26 cellular contexts compared by ENCODE assay signal in the genomic region with DNA sequence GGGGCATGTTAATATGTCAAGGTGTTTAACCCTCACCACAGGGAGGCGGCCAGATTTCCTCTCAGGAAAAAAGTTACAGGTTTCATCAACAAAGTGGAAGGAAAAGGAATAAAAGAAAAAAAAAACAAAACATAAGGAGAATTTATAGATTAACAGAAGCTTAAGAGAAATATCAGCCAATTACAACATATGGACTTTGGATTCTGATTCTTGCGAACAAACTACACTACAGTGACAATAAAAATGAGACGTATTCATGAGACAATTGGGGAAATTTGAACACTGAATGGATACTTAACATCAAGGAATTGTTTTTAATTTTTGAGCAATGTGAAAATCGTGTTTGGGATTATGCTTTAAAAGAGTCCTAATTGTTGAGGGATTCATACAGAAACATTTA.
A peak's percentile ranks its signal among the peaks of the same experiment; 100 is the strongest.
DNase-seq lines count a peak whose midpoint lies in the region; ATAC-seq, FAIRE-seq and TF ChIP-seq lines count a peak whose summit lies in the region.
"Had no signal": no experiment of that assay in that cellular context is flagged by ENCODE, and none has a peak within 500 bp of the region (broad histone marks: within the 10 kb centered on the region; RNA-seq: fewer than 3 reads in every experiment).

No MANE protein-coding gene starts in this region.

- TF ChIP-seq POLR2A in HepG2 (IDR thresholded peaks at IDR 0.05; ENCODE audit: insufficient read depth in 1 of 2, low read depth in 2 of 2, low read length in 2 of 2), result no peak

- H3K36me3 ChIP-seq in liver (ENCODE audit: control insufficient read depth in 4 of 4, insufficient read depth in 3 of 4, low read depth in 1 of 4, low read length in 3 of 4) (no peaks in the 10 kb centered on the region), HepG2 (replicated peaks in 1 of 2; ENCODE audit: control insufficient read depth in 1 of 2, insufficient read depth in 2 of 2, low read length in 2 of 2) (no peaks in the 10 kb centered on the region), neural progenitor cell (no peaks in the 10 kb centered on the region), colonic mucosa (no peaks in the 10 kb centered on the region)
- H3K36me3 ChIP-seq: BLaER1 treated with 17β-estradiol and CSF1 and Interleukin-3, amounts not matched to agents 10 nM and 100 nM had no signal

- no peaks in the 10 kb centered on the region for H3K36me3 Mint-ChIP-seq in endothelial cell (ENCODE audit: low read depth, unreplicated experiment)
- no peaks in the 10 kb centered on the region for H3K36me3 Mint-ChIP-seq in neural progenitor cell
- H3K36me3 Mint-ChIP-seq: CD8-positive, alpha-beta T cell had no signal

- TF ChIP-seq EP300 in HepG2 (IDR thresholded peaks at IDR 0.05; ENCODE audit: low read depth in 2 of 2, low read length in 2 of 2), result no peak
- TF ChIP-seq EP300 in HepG2 (CRISPR knock-in tag; IDR thresholded peaks at IDR 0.05; ENCODE audit: borderline replicate concordance), result no peak

- H3K4me3 Mint-ChIP-seq in endothelial cell (ENCODE audit: unreplicated experiment), result no peak overlapping the region
- no peak overlapping the region for H3K4me3 Mint-ChIP-seq in neural progenitor cell
- H3K4me3 Mint-ChIP-seq: B cell; CD4-positive, alpha-beta T cell; CD8-positive, alpha-beta T cell had no signal

- FAIRE-seq in HepG2 (lab: Jason Lieb, UNC), result no peak
- FAIRE-seq: A549, GM12878, GM12892, GM18507 had no signal

- 47% methylated on average over 4 of the region's 4 CpGs for WGBS in liver
- WGBS in HepG2 (ENCODE audit: low lambda C conversion rate), result 25% methylated on average over 4 of the region's 4 CpGs

- H3K27me3 Mint-ChIP-seq in endothelial cell (ENCODE audit: unreplicated experiment), result peaks cover 9% of the 10 kb centered on the region
- H3K27me3 Mint-ChIP-seq in neural progenitor cell (ENCODE audit: insufficient read depth, low read depth), result peaks cover 9% of the 10 kb centered on the region
- H3K27me3 Mint-ChIP-seq: B cell; CD4-positive, alpha-beta T cell had no signal

- H3K9me3 Mint-ChIP-seq in endothelial cell (ENCODE audit: unreplicated experiment) (no peaks in the 10 kb centered on the region), neural progenitor cell (no peaks in the 10 kb centered on the region)
- H3K9me3 Mint-ChIP-seq: CD4-positive, alpha-beta T cell; CD8-positive, alpha-beta T cell had no signal

- no peak for TF ChIP-seq CTCF in liver (IDR thresholded peaks at IDR 0.05; ENCODE audit: low read depth, low read length, missing input control)
- no peak for TF ChIP-seq CTCF in HepG2 (CRISPR knock-in tag; IDR thresholded peaks at IDR 0.05)
- no peak for TF ChIP-seq CTCF in endothelial cell (IDR thresholded peaks at IDR 0.05; ENCODE audit: unreplicated experiment)
- TF ChIP-seq CTCF in neural progenitor cell (IDR thresholded peaks at IDR 0.05), result no peak
- TF ChIP-seq CTCF in colonic mucosa (IDR thresholded peaks at IDR 0.05), result no peak

- BruUV-seq in HepG2 (replicated peaks; lab: Mats Ljungman, UMichigan), result no TSS peak

- no peaks in the 10 kb centered on the region for H3K9me3 ChIP-seq in liver (ENCODE audit: control insufficient read depth in 4 of 4, low read length in 3 of 4)
- no peaks in the 10 kb centered on the region for H3K9me3 ChIP-seq in HepG2 (ENCODE audit: low read length)
- no peaks in the 10 kb centered on the region for H3K9me3 ChIP-seq in neural progenitor cell (ENCODE audit: low read depth)
- H3K9me3 ChIP-seq in colonic mucosa, result no peaks in the 10 kb centered on the region
- H3K9me3 ChIP-seq: A549; BLaER1 treated with 17β-estradiol and CSF1 and Interleukin-3, amounts not matched to agents 10 nM and 100 nM had no signal

- H3K9ac ChIP-seq in liver (ENCODE audit: low read depth in 1 of 2, low read length in 2 of 2) (no peak overlapping the region), HepG2 (ENCODE audit: insufficient read depth, low read depth, low read length) (no peak overlapping the region), neural progenitor cell (no peak overlapping the region), colonic mucosa (ENCODE audit: low read depth in 2 of 2, low read length in 2 of 2) (no peak overlapping the region)
- H3K9ac ChIP-seq: BLaER1 treated with 17β-estradiol and CSF1 and Interleukin-3, amounts not matched to agents 10 nM and 100 nM had no signal

- CTCF ChIA-PET in HepG2 (lab: Yijun Ruan, JAX; ENCODE audit: low intra/inter-chr PET ratio, low total read pairs), result no interaction called here

- no peak for ATAC-seq in HepG2
- ATAC-seq: A549; CD8-positive, alpha-beta T cell; GM12878 had no signal

- H4K20me1 ChIP-seq in HepG2 (ENCODE audit: insufficient read depth, low read length), result no peaks in the 10 kb centered on the region
- no peaks in the 10 kb centered on the region for H4K20me1 ChIP-seq in neural progenitor cell (ENCODE audit: low read depth)
- H4K20me1 ChIP-seq: BLaER1 treated with 17β-estradiol and CSF1 and Interleukin-3, amounts not matched to agents 10 nM and 100 nM had no signal

- H3K27ac ChIP-seq in liver (ENCODE audit: low read depth in 1 of 2, low read length in 2 of 2) (no peak overlapping the region), HepG2 (ENCODE audit: extremely low read length, insufficient read depth, low read length) (no peak overlapping the region), neural progenitor cell (no peak overlapping the region), temporal lobe (ENCODE audit: low read depth, low read length) (peak overlapping the region; percentile 95), colonic mucosa (no peak overlapping the region)
- H3K27ac ChIP-seq: 22Rv1; A549; BLaER1 treated with 17β-estradiol and CSF1 and Interleukin-3, amounts not matched to agents 10 nM and 100 nM; C4-2B had no signal

- H3F3A ChIP-seq in neural progenitor cell (ENCODE audit: low read depth), result peaks cover 11% of the 10 kb centered on the region

- H3K4me2 ChIP-seq in HepG2 (ENCODE audit: low read depth, low read length) (no peak overlapping the region), neural progenitor cell (no peak overlapping the region)
- H3K4me2 ChIP-seq: A549 had no signal

- in situ Hi-C loops in HepG2 (cut with HindIII; ENCODE audit: extremely low pct_ligation_motif_present, low pct_unique_long_range_greater_than_20kb), result no loop called here

- H3K27ac Mint-ChIP-seq in endothelial cell (ENCODE audit: unreplicated experiment), result peak overlapping the region; percentile 41
- peak overlapping the region; percentile 43 for H3K27ac Mint-ChIP-seq in neural progenitor cell
- H3K27ac Mint-ChIP-seq: B cell; CD4-positive, alpha-beta T cell; CD8-positive, alpha-beta T cell had no signal

- intact Hi-C loops in HepG2 (cut with micrococcal nuclease; ENCODE audit: unreplicated experiment) (no loop called here), colonic mucosa (cut with DNase I) (no loop called here)

- H3K4me1 ChIP-seq in liver (ENCODE audit: control insufficient read depth in 4 of 4, insufficient read depth in 4 of 4, low read length in 3 of 4) (no peaks in the 10 kb centered on the region), HepG2 (ENCODE audit: insufficient read depth, low read length) (0 out of 2 replicates have a peak, but pooled peaks cover 5% of the 10 kb centered on the region), neural progenitor cell (peaks cover 11% of the 10 kb centered on the region), colonic mucosa (no peaks in the 10 kb centered on the region)
- H3K4me1 ChIP-seq: A549 had no signal

- H3K79me2 ChIP-seq in HepG2 (ENCODE audit: insufficient read depth, low read length) (no peaks in the 10 kb centered on the region), neural progenitor cell (ENCODE audit: low read depth) (no peaks in the 10 kb centered on the region)

- DNase-seq in HepG2 (ENCODE audit: low spot score) (no peak), endothelial cell (ENCODE audit: low spot score) (no peak), neural progenitor cell (ENCODE audit: low spot score) (no peak), NCI-H69 (lab: John Stamatoyannopoulos, UW) (no peak), colonic mucosa (no peak), COLO668 (lab: John Stamatoyannopoulos, UW; ENCODE audit: unreplicated experiment) (no peak)
- DNase-seq: AML-193; CD4-positive, alpha-beta T cell; CD8-positive, alpha-beta T cell; DMS 273 treated with DMSO at 0.1 percent for 48 hours; DMS153; DMS53; DMS79; DND-41; EL; GDM1 had no signal

- H2AFZ ChIP-seq in HepG2 (ENCODE audit: low read length) (no peak overlapping the region), neural progenitor cell (replicated peaks) (no peak overlapping the region)

- POLR2A ChIA-PET in HepG2 (lab: Yijun Ruan, JAX), result no interaction called here

- TF ChIP-seq RAD21 in liver (IDR thresholded peaks at IDR 0.05), result no peak
- no peak for TF ChIP-seq RAD21 in HepG2 (CRISPR knock-in tag; IDR thresholded peaks at IDR 0.05)

- H3K4me3 ChIP-seq in liver (ENCODE audit: low read depth in 1 of 3, low read length in 3 of 3) (no peak overlapping the region), HepG2 (replicated peaks in 1 of 3; ENCODE audit: insufficient read depth in 1 of 3, low read depth in 2 of 3, low read length in 3 of 3) (no peak overlapping the region), neural progenitor cell (no peak overlapping the region), colonic mucosa (no peak overlapping the region)
- H3K4me3 ChIP-seq: A549; BLaER1 treated with 17β-estradiol and CSF1 and Interleukin-3, amounts not matched to agents 10 nM and 100 nM; GM12878 had no signal

- no peaks in the 10 kb centered on the region for H3K27me3 ChIP-seq in liver (ENCODE audit: control insufficient read depth in 4 of 4, insufficient read depth in 4 of 4, low read length in 3 of 4)
- peaks cover 0 to 15% of the 10 kb centered on the region in 2 experiments; a peak in 3 of 5 replicates for H3K27me3 ChIP-seq in HepG2 (ENCODE audit: control insufficient read depth in 1 of 2, insufficient read depth in 2 of 2, low read length in 2 of 2)
- no peaks in the 10 kb centered on the region for H3K27me3 ChIP-seq in neural progenitor cell
- no peaks in the 10 kb centered on the region for H3K27me3 ChIP-seq in colonic mucosa
- H3K27me3 ChIP-seq: BLaER1 treated with 17β-estradiol and CSF1 and Interleukin-3, amounts not matched to agents 10 nM and 100 nM had no signal

- H3K4me1 Mint-ChIP-seq in endothelial cell (ENCODE audit: unreplicated experiment) (peaks cover 41% of the 10 kb centered on the region), neural progenitor cell (peaks cover 48% of the 10 kb centered on the region)

TF ChIP-seq in liver, 16 proteins besides CTCF, POLR2A, EP300 and RAD21 (continues in another document):
- TF ChIP-seq JUND (IDR thresholded peaks at IDR 0.05), result no peak
- TF ChIP-seq FOXA2 (IDR thresholded peaks at IDR 0.05), result no peak
- no peak for TF ChIP-seq SP1 (IDR thresholded peaks at IDR 0.05)
- peak; percentile 46 to 53 for TF ChIP-seq HNF4A (conservative IDR thresholded peaks at IDR 0.05)
